ENCODE assay signal across 31 cellular contexts in genomic region chr3:126315916-126316514, GRCh38. TPM values are rescaled to one million over a fixed set of nuclear protein-coding genes. Genes with fewer than 3 reads are reported as not detected.
A peak's percentile ranks its signal among the peaks of the same experiment; 100 is the strongest.
DNase-seq lines count a peak whose midpoint lies in the region; ATAC-seq lines count a peak whose summit lies in the region.
"Had no signal": no experiment of that assay in that cellular context is flagged by ENCODE, and none has a peak within 500 bp of the region (broad histone marks: within the 10 kb centered on the region; RNA-seq: fewer than 3 reads in every experiment).

No MANE protein-coding gene starts in this region.

- H3K27me3 Mint-ChIP-seq in stimulated activated memory B cell treated with anti-CD40 and anti-IgM and Interleukin-4, amounts not matched to agents 10 μg/mL and 1 μg/mL and 100 μg/mL, for 72 hours: peaks cover 6% of the 10 kb centered on the region
- H3K27me3 Mint-ChIP-seq in activated naive CD4-positive, alpha-beta T cell treated with anti-CD3 and anti-CD28 coated beads, Interleukin-2, amount 10 ng/mL, durations not matched to agents 7 days and 5 days: peaks cover 8% of the 10 kb centered on the region
- H3K27me3 Mint-ChIP-seq: activated CD8-positive, alpha-beta memory T cell treated with anti-CD3 and anti-CD28 coated beads, Interleukin-2, amount 10 ng/mL, durations not matched to agents 7 days and 5 days had no signal

- peak; percentile 15 for DNase-seq in EH (ENCODE audit: low read depth)
- peak; percentile 43 for DNase-seq in ecto neural progenitor cell (ENCODE audit: low spot score)
- peak; percentile 65 for DNase-seq in mesenteric fat pad (ENCODE audit: low spot score)
- DNase-seq in SHP77 (lab: John Stamatoyannopoulos, UW): no peak
- DNase-seq in superior temporal gyrus (ENCODE audit: extremely low spot score): no peak
- no peak for DNase-seq in activated naive CD4-positive, alpha-beta T cell treated with anti-CD3 and anti-CD28 coated beads, Interleukin-2, amount 10 ng/mL, durations not matched to agents 7 days and 5 days
- no peak for DNase-seq in G401 (ENCODE audit: low spot score)
- DNase-seq: activated CD4-positive, alpha-beta T cell treated with anti-CD3 and anti-CD28 coated beads, Interleukin-2, amount 50 U/mL, for 1 hour; activated CD8-positive, alpha-beta memory T cell treated with anti-CD3 and anti-CD28 coated beads, Interleukin-2, amount 10 ng/mL, durations not matched to agents 7 days and 5 days; activated naive CD4-positive, alpha-beta T cell; activated T-cell treated with anti-CD3 and anti-CD28 coated beads, Interleukin-2, amount 50 U/mL, for 48 hours; brain microvascular endothelial cell; CD8-positive, alpha-beta T cell; effector CD4-positive, alpha-beta T cell; foreskin keratinocyte; HCEC 1CT; heart right ventricle; left colon; NCI-H1105; NCI-H2029; NCI-H524 treated with DMSO at 0.1 percent for 48 hours; SIG-M5; small intestine; stimulated activated CD4-positive, alpha-beta T cell treated with anti-CD3 and anti-CD28 coated beads, Interleukin-1b, Interleukin-23, amount 100 ng/mL, for 48 hours; stimulated activated CD8-positive, alpha-beta memory T cell treated with anti-CD3 and anti-CD28 coated beads, Interleukin-4, amount 100 ng/mL, for 48 hours; uterus had no signal

- in situ Hi-C loops in G401 (cut with HindIII; ENCODE audit: low sequenced_read_pairs): no loop called here

- H3K4me3 Mint-ChIP-seq in stimulated activated memory B cell treated with anti-CD40 and anti-IgM and Interleukin-4, amounts not matched to agents 10 μg/mL and 1 μg/mL and 100 μg/mL, for 72 hours: no peak overlapping the region
- H3K4me3 Mint-ChIP-seq in activated naive CD4-positive, alpha-beta T cell treated with anti-CD3 and anti-CD28 coated beads, Interleukin-2, amount 10 ng/mL, durations not matched to agents 7 days and 5 days: no peak overlapping the region
- H3K4me3 Mint-ChIP-seq: activated CD8-positive, alpha-beta memory T cell treated with anti-CD3 and anti-CD28 coated beads, Interleukin-2, amount 10 ng/mL, durations not matched to agents 7 days and 5 days; CD8-positive, alpha-beta T cell; memory B cell had no signal

- H3K36me3 Mint-ChIP-seq in stimulated activated memory B cell treated with anti-CD40 and anti-IgM and Interleukin-4, amounts not matched to agents 10 μg/mL and 1 μg/mL and 100 μg/mL, for 72 hours: no peaks in the 10 kb centered on the region
- no peaks in the 10 kb centered on the region for H3K36me3 Mint-ChIP-seq in activated naive CD4-positive, alpha-beta T cell treated with anti-CD3 and anti-CD28 coated beads, Interleukin-2, amount 10 ng/mL, durations not matched to agents 7 days and 5 days
- H3K36me3 Mint-ChIP-seq: activated CD8-positive, alpha-beta memory T cell treated with anti-CD3 and anti-CD28 coated beads, Interleukin-2, amount 10 ng/mL, durations not matched to agents 7 days and 5 days; CD8-positive, alpha-beta T cell; memory B cell had no signal

- CTCF ChIA-PET in activated naive CD4-positive, alpha-beta T cell treated with anti-CD3 and anti-CD28 coated beads, Interleukin-2, amount 10 ng/mL, durations not matched to agents 7 days and 5 days (lab: Charles Lee): no interaction called here

- H3K27ac Mint-ChIP-seq in stimulated activated memory B cell treated with anti-CD40 and anti-IgM and Interleukin-4, amounts not matched to agents 10 μg/mL and 1 μg/mL and 100 μg/mL, for 72 hours: no peak overlapping the region
- H3K27ac Mint-ChIP-seq in activated naive CD4-positive, alpha-beta T cell treated with anti-CD3 and anti-CD28 coated beads, Interleukin-2, amount 10 ng/mL, durations not matched to agents 7 days and 5 days: no peak overlapping the region
- H3K27ac Mint-ChIP-seq: activated CD8-positive, alpha-beta memory T cell treated with anti-CD3 and anti-CD28 coated beads, Interleukin-2, amount 10 ng/mL, durations not matched to agents 7 days and 5 days; CD8-positive, alpha-beta T cell; memory B cell had no signal

- H3K9me3 Mint-ChIP-seq in stimulated activated memory B cell treated with anti-CD40 and anti-IgM and Interleukin-4, amounts not matched to agents 10 μg/mL and 1 μg/mL and 100 μg/mL, for 72 hours: peaks cover 5% of the 10 kb centered on the region
- no peaks in the 10 kb centered on the region for H3K9me3 Mint-ChIP-seq in activated naive CD4-positive, alpha-beta T cell treated with anti-CD3 and anti-CD28 coated beads, Interleukin-2, amount 10 ng/mL, durations not matched to agents 7 days and 5 days
- H3K9me3 Mint-ChIP-seq: CD8-positive, alpha-beta T cell had no signal

- peak; percentile 25 for ATAC-seq in stimulated activated memory B cell treated with anti-CD40 and anti-IgM and Interleukin-4, amounts not matched to agents 10 μg/mL and 1 μg/mL and 100 μg/mL, for 72 hours
- ATAC-seq: activated CD8-positive, alpha-beta memory T cell treated with anti-CD3 and anti-CD28 coated beads, Interleukin-2, amount 10 ng/mL, durations not matched to agents 7 days and 5 days; CD8-positive, alpha-beta T cell; foreskin keratinocyte; K562; left colon; Panc1 had no signal

- no peaks in the 10 kb centered on the region for H3K4me1 Mint-ChIP-seq in stimulated activated memory B cell treated with anti-CD40 and anti-IgM and Interleukin-4, amounts not matched to agents 10 μg/mL and 1 μg/mL and 100 μg/mL, for 72 hours
- no peaks in the 10 kb centered on the region for H3K4me1 Mint-ChIP-seq in activated naive CD4-positive, alpha-beta T cell treated with anti-CD3 and anti-CD28 coated beads, Interleukin-2, amount 10 ng/mL, durations not matched to agents 7 days and 5 days
- H3K4me1 Mint-ChIP-seq: activated CD8-positive, alpha-beta memory T cell treated with anti-CD3 and anti-CD28 coated beads, Interleukin-2, amount 10 ng/mL, durations not matched to agents 7 days and 5 days; memory B cell had no signal

RNA-seq across cellular contexts. Expression of gene KLF15, which starts 41.2 kb away (rescaled TPM):
- total RNA-seq in mesenteric fat pad: 53.8 TPM
- 5.9 and 8.7 TPM in 2 replicates for total RNA-seq in G401 (2014; rRNA removed; shearing (Covaris generic))
- total RNA-seq: activated CD8-positive, alpha-beta memory T cell treated with anti-CD3 and anti-CD28 coated beads, Interleukin-2, amount 10 ng/mL, durations not matched to agents 7 days and 5 days; epithelial cell of proximal tubule had no signal

Comparison
In these comparisons a context has a peak if more than half of its experiments do, and no peak if none do; other contexts are left out.
1. DNase-seq: peak in EH (single experiment), ecto neural progenitor cell (single experiment) and mesenteric fat pad (single experiment); none in SHP77 (0 of 2), superior temporal gyrus (single experiment), activated naive CD4-positive, alpha-beta T cell treated with anti-CD3 and anti-CD28 coated beads, Interleukin-2, amount 10 ng/mL, durations not matched to agents 7 days and 5 days (single experiment) and G401 (single experiment).